In the genomic region with DNA sequence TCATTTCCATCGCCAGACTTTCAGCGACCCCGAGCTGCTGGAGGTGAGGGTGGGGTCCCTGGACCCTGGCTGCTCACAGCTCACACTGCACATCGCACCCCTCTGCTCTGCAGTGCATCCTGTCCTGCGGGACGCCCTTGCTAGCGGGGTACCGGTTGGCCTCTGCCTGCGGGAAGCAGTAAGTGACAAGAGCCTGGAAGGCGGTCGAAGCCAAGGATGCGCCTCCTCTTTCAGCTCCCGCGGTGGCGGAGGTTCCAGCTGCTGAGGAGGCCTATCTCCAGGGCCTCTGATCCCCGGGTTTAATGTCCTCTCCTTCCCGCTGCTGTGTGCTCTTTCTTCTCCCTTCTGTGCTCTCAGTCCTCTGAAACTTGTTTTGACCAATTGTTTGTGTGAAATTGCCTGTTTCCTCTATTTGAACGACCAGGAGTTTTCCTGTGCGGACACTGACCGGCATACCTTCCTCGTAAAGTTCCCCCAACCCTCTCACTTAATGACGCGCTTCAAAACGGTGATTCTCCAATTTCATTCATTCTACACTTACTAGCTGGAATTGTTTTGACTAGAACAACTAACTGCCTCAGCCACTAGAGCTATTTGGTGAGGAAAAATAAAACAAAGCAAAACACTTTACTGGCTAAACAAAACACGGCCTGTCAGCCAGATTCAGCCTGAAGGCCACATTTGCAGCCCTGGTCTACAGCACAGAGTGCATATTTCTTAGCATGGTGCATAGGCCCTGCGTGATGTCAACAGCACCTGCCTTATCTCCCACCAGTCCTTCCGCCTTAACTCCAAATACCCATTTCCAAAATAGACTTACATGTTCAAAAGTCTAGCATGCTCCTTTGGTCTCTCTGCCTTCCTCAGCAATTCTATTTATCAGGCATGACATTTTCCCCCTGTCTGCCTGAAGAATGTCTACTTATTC, we compare ENCODE assay signal across 1 cellular context.
TF ChIP-seq lines count a peak whose summit lies in the region.

No MANE protein-coding gene starts in this region.

TF ChIP-seq in H1, 55 proteins besides CTCF, POLR2A, EP300 and RAD21:
- TF ChIP-seq POU5F1 (IDR thresholded peaks at IDR 0.05; ENCODE audit: low read depth, low read length), result no peak
